In genomic region chr6:157406666-157407065, GRCh38 we compare ENCODE assay signal across 14 cellular contexts.
"Had no signal": no experiment of that assay in that cellular context is flagged by ENCODE, and none has a peak within 500 bp of the region (broad histone marks: within the 10 kb centered on the region; RNA-seq: fewer than 3 reads in every experiment).

No MANE protein-coding gene starts in this region.

- H3K27me3 ChIP-seq: ascending aorta, neutrophil, tibial nerve, vagina had no signal

- ATAC-seq: activated CD4-positive, CD25-positive, alpha-beta regulatory T cell treated with anti-CD3 and anti-CD28 coated beads, Interleukin-2, amount 50 U/mL, for 24 hours; activated T-helper 17 cell treated with anti-CD3 and anti-CD28 coated beads, Interleukin-2, amount 50 U/mL, for 72 hours; stimulated activated effector memory CD8-positive, alpha-beta T cell treated with anti-CD3 and anti-CD28 coated beads, Interleukin-12 subunit alpha, Interleukin-12 subunit beta, amount 100 ng/mL, for 72 hours had no signal

- H3K4me3 ChIP-seq: ascending aorta, tibial nerve, vagina had no signal

- H3K4me1 ChIP-seq: parathyroid adenoma, vagina had no signal

- H3K9ac ChIP-seq: parathyroid adenoma had no signal

- DNase-seq: activated naive CD4-positive, alpha-beta T cell treated with Interleukin-2 at 50 U/mL for 16 hours; activated T-cell treated with anti-CD3 and anti-CD28 coated beads for 4 hours; foreskin melanocyte; immature natural killer cell; midbrain had no signal

- H3K4me3 Mint-ChIP-seq: activated T-helper 17 cell treated with anti-CD3 and anti-CD28 coated beads, Interleukin-2, amount 50 U/mL, for 72 hours; immature natural killer cell; stimulated activated effector memory CD8-positive, alpha-beta T cell treated with anti-CD3 and anti-CD28 coated beads, Interleukin-12 subunit alpha, Interleukin-12 subunit beta, amount 100 ng/mL, for 72 hours had no signal

- H3K27me3 Mint-ChIP-seq: activated T-helper 17 cell treated with anti-CD3 and anti-CD28 coated beads, Interleukin-2, amount 50 U/mL, for 72 hours had no signal

- H2AFZ ChIP-seq: parathyroid adenoma had no signal

- H3K9me3 ChIP-seq: ascending aorta, neutrophil, tibial nerve, vagina had no signal

- H3K9me3 Mint-ChIP-seq: activated T-helper 17 cell treated with anti-CD3 and anti-CD28 coated beads, Interleukin-2, amount 50 U/mL, for 72 hours; immature natural killer cell; stimulated activated effector memory CD8-positive, alpha-beta T cell treated with anti-CD3 and anti-CD28 coated beads, Interleukin-12 subunit alpha, Interleukin-12 subunit beta, amount 100 ng/mL, for 72 hours had no signal

- H3K36me3 Mint-ChIP-seq: stimulated activated effector memory CD8-positive, alpha-beta T cell treated with anti-CD3 and anti-CD28 coated beads, Interleukin-12 subunit alpha, Interleukin-12 subunit beta, amount 100 ng/mL, for 72 hours had no signal

- H3K27ac Mint-ChIP-seq: activated T-helper 17 cell treated with anti-CD3 and anti-CD28 coated beads, Interleukin-2, amount 50 U/mL, for 72 hours; stimulated activated effector memory CD8-positive, alpha-beta T cell treated with anti-CD3 and anti-CD28 coated beads, Interleukin-12 subunit alpha, Interleukin-12 subunit beta, amount 100 ng/mL, for 72 hours had no signal

- H3K4me1 Mint-ChIP-seq: activated T-helper 17 cell treated with anti-CD3 and anti-CD28 coated beads, Interleukin-2, amount 50 U/mL, for 72 hours; stimulated activated effector memory CD8-positive, alpha-beta T cell treated with anti-CD3 and anti-CD28 coated beads, Interleukin-12 subunit alpha, Interleukin-12 subunit beta, amount 100 ng/mL, for 72 hours had no signal

- H3K27ac ChIP-seq: ascending aorta, epithelial cell of prostate, neutrophil, parathyroid adenoma, tibial nerve, vagina had no signal

- H3K36me3 ChIP-seq: ascending aorta, neutrophil, tibial nerve, vagina had no signal
